Comparison of ENCODE assay signal across 1 cellular context in genomic region chr17:38620551-38621277, GRCh38.
TF ChIP-seq lines count a peak whose summit lies in the region.

No MANE protein-coding gene starts in this region.

TF ChIP-seq in HepG2, 621 proteins besides CTCF, POLR2A, EP300 and RAD21 (continued from another document and continues in another):
- TF ChIP-seq, protein P1, sequence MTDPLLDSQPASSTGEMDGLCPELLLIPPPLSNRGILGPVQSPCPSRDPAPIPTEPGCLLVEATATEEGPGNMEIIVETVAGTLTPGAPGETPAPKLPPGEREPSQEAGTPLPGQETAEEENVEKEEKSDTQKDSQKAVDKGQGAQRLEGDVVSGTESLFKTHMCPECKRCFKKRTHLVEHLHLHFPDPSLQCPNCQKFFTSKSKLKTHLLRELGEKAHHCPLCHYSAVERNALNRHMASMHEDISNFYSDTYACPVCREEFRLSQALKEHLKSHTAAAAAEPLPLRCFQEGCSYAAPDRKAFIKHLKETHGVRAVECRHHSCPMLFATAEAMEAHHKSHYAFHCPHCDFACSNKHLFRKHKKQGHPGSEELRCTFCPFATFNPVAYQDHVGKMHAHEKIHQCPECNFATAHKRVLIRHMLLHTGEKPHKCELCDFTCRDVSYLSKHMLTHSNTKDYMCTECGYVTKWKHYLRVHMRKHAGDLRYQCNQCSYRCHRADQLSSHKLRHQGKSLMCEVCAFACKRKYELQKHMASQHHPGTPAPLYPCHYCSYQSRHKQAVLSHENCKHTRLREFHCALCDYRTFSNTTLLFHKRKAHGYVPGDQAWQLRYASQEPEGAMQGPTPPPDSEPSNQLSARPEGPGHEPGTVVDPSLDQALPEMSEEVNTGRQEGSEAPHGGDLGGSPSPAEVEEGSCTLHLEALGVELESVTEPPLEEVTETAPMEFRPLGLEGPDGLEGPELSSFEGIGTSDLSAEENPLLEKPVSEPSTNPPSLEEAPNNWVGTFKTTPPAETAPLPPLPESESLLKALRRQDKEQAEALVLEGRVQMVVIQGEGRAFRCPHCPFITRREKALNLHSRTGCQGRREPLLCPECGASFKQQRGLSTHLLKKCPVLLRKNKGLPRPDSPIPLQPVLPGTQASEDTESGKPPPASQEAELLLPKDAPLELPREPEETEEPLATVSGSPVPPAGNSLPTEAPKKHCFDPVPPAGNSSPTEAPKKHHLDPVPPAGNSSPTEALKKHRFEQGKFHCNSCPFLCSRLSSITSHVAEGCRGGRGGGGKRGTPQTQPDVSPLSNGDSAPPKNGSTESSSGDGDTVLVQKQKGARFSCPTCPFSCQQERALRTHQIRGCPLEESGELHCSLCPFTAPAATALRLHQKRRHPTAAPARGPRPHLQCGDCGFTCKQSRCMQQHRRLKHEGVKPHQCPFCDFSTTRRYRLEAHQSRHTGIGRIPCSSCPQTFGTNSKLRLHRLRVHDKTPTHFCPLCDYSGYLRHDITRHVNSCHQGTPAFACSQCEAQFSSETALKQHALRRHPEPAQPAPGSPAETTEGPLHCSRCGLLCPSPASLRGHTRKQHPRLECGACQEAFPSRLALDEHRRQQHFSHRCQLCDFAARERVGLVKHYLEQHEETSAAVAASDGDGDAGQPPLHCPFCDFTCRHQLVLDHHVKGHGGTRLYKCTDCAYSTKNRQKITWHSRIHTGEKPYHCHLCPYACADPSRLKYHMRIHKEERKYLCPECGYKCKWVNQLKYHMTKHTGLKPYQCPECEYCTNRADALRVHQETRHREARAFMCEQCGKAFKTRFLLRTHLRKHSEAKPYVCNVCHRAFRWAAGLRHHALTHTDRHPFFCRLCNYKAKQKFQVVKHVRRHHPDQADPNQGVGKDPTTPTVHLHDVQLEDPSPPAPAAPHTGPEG (CRISPR knock-in tag; IDR thresholded peaks at IDR 0.05) = peak; percentile 85
- TF ChIP-seq FOXO1 (CRISPR knock-in tag; IDR thresholded peaks at IDR 0.05) = peak; percentile 98
- TF ChIP-seq KDM6A (CRISPR knock-in tag; IDR thresholded peaks at IDR 0.05; ENCODE audit: low read depth) = peak; percentile 99
- TF ChIP-seq, protein P2, sequence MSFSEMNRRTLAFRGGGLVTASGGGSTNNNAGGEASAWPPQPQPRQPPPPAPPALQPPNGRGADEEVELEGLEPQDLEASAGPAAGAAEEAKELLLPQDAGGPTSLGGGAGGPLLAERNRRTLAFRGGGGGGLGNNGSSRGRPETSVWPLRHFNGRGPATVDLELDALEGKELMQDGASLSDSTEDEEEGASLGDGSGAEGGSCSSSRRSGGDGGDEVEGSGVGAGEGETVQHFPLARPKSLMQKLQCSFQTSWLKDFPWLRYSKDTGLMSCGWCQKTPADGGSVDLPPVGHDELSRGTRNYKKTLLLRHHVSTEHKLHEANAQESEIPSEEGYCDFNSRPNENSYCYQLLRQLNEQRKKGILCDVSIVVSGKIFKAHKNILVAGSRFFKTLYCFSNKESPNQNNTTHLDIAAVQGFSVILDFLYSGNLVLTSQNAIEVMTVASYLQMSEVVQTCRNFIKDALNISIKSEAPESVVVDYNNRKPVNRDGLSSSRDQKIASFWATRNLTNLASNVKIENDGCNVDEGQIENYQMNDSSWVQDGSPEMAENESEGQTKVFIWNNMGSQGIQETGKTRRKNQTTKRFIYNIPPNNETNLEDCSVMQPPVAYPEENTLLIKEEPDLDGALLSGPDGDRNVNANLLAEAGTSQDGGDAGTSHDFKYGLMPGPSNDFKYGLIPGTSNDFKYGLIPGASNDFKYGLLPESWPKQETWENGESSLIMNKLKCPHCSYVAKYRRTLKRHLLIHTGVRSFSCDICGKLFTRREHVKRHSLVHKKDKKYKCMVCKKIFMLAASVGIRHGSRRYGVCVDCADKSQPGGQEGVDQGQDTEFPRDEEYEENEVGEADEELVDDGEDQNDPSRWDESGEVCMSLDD (CRISPR knock-in tag; IDR thresholded peaks at IDR 0.05; ENCODE audit: borderline replicate concordance) = 0 out of 2 replicates have a peak, but pooled peaks have one; percentile 18
- TF ChIP-seq REPIN1 (CRISPR knock-in tag; IDR thresholded peaks at IDR 0.05; ENCODE audit: borderline replicate concordance, low read depth) = peak; percentile 95
- TF ChIP-seq ZNF224 (CRISPR knock-in tag; IDR thresholded peaks at IDR 0.05) = peak; percentile 40; the same call in 1 of the 2 replicates
- TF ChIP-seq HNRNPK (IDR thresholded peaks at IDR 0.05; ENCODE audit: low read depth, low read length, poor library complexity, severe bottlenecking) = no peak
- peak; percentile 96 for TF ChIP-seq KDM4B (CRISPR knock-in tag; IDR thresholded peaks at IDR 0.05)
- TF ChIP-seq FOXA1 (IDR thresholded peaks at IDR 0.05) = peak; percentile 70
- TF ChIP-seq FOXA1 (CRISPR knock-in tag; IDR thresholded peaks at IDR 0.05) = peak; percentile 97
- TF ChIP-seq BORCS8-MEF2B (CRISPR knock-in tag; IDR thresholded peaks at IDR 0.05) = peak; percentile 83; the same call in 1 of the 2 replicates
- peak; percentile 100 for TF ChIP-seq NCOA2 (CRISPR knock-in tag; IDR thresholded peaks at IDR 0.05)
- no peak; the same call in 1 of the 2 replicates for TF ChIP-seq POGK (CRISPR knock-in tag; conservative IDR thresholded peaks at IDR 0.05)
- peak; percentile 93 for TF ChIP-seq ZNF614 (CRISPR knock-in tag; IDR thresholded peaks at IDR 0.05; ENCODE audit: borderline replicate concordance)
- TF ChIP-seq MAZ (IDR thresholded peaks at IDR 0.05; ENCODE audit: borderline replicate concordance, low read depth, low read length) = no peak
- 0 out of 2 replicates have a peak, but pooled peaks have one; percentile 59 for TF ChIP-seq MAZ (CRISPR knock-in tag; IDR thresholded peaks at IDR 0.05; ENCODE audit: low read depth)
- no peak for TF ChIP-seq ZNF552 (CRISPR knock-in tag; IDR thresholded peaks at IDR 0.05; ENCODE audit: borderline replicate concordance)
- TF ChIP-seq, protein P3, sequence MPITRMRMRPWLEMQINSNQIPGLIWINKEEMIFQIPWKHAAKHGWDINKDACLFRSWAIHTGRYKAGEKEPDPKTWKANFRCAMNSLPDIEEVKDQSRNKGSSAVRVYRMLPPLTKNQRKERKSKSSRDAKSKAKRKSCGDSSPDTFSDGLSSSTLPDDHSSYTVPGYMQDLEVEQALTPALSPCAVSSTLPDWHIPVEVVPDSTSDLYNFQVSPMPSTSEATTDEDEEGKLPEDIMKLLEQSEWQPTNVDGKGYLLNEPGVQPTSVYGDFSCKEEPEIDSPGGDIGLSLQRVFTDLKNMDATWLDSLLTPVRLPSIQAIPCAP (CRISPR knock-in tag; IDR thresholded peaks at IDR 0.05; ENCODE audit: low read depth) = no peak
- no peak for TF ChIP-seq MBD4 (IDR thresholded peaks at IDR 0.05; ENCODE audit: borderline replicate concordance, low read length)
- TF ChIP-seq HOXA7 (CRISPR knock-in tag; IDR thresholded peaks at IDR 0.05) = no peak
- TF ChIP-seq KDM2A (CRISPR knock-in tag; IDR thresholded peaks at IDR 0.05; ENCODE audit: borderline replicate concordance, low read depth) = peak; percentile 59
- peak; percentile 96 for TF ChIP-seq IKZF5 (CRISPR knock-in tag; IDR thresholded peaks at IDR 0.05)
- TF ChIP-seq, protein P4, sequence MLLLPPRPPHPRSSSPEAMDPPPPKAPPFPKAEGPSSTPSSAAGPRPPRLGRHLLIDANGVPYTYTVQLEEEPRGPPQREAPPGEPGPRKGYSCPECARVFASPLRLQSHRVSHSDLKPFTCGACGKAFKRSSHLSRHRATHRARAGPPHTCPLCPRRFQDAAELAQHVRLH (CRISPR knock-in tag; IDR thresholded peaks at IDR 0.05; ENCODE audit: borderline replicate concordance, low read depth) = peak; percentile 95; the same call in 1 of the 2 replicates
- no peak for TF ChIP-seq AGO2 (optimal IDR thresholded peaks at IDR 0.05; ENCODE audit: low read depth, low read length)
- no peak for TF ChIP-seq SNAI1 (CRISPR knock-in tag; IDR thresholded peaks at IDR 0.05; ENCODE audit: borderline replicate concordance)
- TF ChIP-seq ZBTB20 (CRISPR knock-in tag; IDR thresholded peaks at IDR 0.05; ENCODE audit: borderline replicate concordance, low read depth) = peak; percentile 91; the same call in 1 of the 2 replicates
- no peak for TF ChIP-seq HNRNPLL (IDR thresholded peaks at IDR 0.05; ENCODE audit: low read depth, low read length, poor library complexity, severe bottlenecking)
- no peak for TF ChIP-seq TEAD2 (CRISPR knock-in tag; IDR thresholded peaks at IDR 0.05)
- TF ChIP-seq TFDP1 (CRISPR knock-in tag; IDR thresholded peaks at IDR 0.05; ENCODE audit: borderline replicate concordance) = peak; percentile 76; the same call in 1 of the 2 replicates
- TF ChIP-seq TSC22D2 (CRISPR knock-in tag; IDR thresholded peaks at IDR 0.05; ENCODE audit: borderline replicate concordance) = peak; percentile 95
- no peak for TF ChIP-seq PTBP1 (IDR thresholded peaks at IDR 0.05; ENCODE audit: low read depth, low read length, poor library complexity, severe bottlenecking)
- TF ChIP-seq, protein P5, sequence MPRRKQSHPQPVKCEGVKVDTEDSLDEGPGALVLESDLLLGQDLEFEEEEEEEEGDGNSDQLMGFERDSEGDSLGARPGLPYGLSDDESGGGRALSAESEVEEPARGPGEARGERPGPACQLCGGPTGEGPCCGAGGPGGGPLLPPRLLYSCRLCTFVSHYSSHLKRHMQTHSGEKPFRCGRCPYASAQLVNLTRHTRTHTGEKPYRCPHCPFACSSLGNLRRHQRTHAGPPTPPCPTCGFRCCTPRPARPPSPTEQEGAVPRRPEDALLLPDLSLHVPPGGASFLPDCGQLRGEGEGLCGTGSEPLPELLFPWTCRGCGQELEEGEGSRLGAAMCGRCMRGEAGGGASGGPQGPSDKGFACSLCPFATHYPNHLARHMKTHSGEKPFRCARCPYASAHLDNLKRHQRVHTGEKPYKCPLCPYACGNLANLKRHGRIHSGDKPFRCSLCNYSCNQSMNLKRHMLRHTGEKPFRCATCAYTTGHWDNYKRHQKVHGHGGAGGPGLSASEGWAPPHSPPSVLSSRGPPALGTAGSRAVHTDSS (CRISPR knock-in tag; conservative IDR thresholded peaks at IDR 0.05) = no peak
- TF ChIP-seq ZNF12 (CRISPR knock-in tag; IDR thresholded peaks at IDR 0.05) = peak; percentile 87
- TF ChIP-seq, protein P6, sequence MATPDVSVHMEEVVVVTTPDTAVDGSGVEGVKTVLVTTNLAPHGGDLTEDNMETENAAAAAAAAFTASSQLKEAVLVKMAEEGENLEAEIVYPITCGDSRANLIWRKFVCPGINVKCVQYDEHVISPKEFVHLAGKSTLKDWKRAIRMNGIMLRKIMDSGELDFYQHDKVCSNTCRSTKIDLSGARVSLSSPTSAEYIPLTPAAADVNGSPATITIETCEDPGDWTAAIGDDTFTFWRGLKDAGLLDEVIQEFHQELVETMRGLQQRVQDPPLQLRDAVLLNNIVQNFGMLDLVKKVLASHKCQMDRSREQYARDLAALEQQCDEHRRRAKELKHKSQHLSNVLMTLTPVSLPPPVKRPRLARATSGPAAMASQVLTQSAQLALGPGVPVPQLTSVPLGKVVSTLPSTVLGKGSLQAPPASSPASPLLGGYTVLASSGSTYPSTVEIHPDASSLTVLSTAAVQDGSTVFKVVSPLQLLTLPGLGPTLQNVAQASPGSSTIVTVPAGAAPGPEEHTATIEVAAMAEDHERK (CRISPR knock-in tag; IDR thresholded peaks at IDR 0.05; ENCODE audit: low read depth) = peak; percentile 44; the same call in 1 of the 2 replicates
- peak; percentile 89 for TF ChIP-seq HOXA3 (CRISPR knock-in tag; IDR thresholded peaks at IDR 0.05)
- peak; percentile 41; the same call in 1 of the 2 replicates for TF ChIP-seq PRDM15 (CRISPR knock-in tag; IDR thresholded peaks at IDR 0.05)
- TF ChIP-seq ZFP37 (CRISPR knock-in tag; IDR thresholded peaks at IDR 0.05; ENCODE audit: borderline replicate concordance) = peak; percentile 82; the same call in 1 of the 2 replicates
- TF ChIP-seq MAFF (IDR thresholded peaks at IDR 0.05; ENCODE audit: low read depth, low read length) = no peak
